6 cellular contexts compared by ENCODE assay signal in the genomic region with DNA sequence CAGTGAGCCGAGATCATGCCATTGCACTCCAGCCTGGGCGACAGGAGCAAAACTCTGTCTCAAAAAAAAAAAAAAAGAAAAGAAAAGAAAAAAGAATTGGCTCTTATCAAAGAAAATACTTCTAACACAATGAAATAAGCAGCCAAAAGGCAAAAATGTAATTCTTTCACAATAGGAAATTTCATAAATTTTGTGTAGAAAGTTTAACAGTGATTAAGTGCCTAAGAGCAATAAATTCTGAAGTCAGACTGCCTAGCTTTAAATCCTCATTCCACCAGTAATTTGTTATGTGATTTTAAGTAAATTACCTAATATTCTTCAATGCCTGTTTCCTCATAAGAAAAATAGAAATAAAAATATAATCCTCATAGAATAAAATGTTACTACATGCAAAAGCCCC. TPM values are rescaled to one million over a fixed set of nuclear protein-coding genes. Genes with fewer than 3 reads are reported as not detected.
"Had no signal": no experiment of that assay in that cellular context is flagged by ENCODE, and none has a peak within 500 bp of the region (broad histone marks: within the 10 kb centered on the region; RNA-seq: fewer than 3 reads in every experiment).

No MANE protein-coding gene starts in this region.

- H3K27ac Mint-ChIP-seq: GM23338, H9 had no signal

- H3K4me3 ChIP-seq: GM23338, K562 had no signal

- ATAC-seq: GM23338, K562 had no signal

- DNase-seq: H9, HCEC 1CT, IMR-90 had no signal

- H3K4me3 Mint-ChIP-seq: GM23338, H9 had no signal

- H3K9me3 Mint-ChIP-seq: GM23338, H9 had no signal

RNA-seq across cellular contexts. Expression of gene HLTF, which starts 24.6 kb away (rescaled TPM):
- total RNA-seq: HT-29 had no signal
